20 cellular contexts compared by ENCODE assay signal in the genomic region with DNA sequence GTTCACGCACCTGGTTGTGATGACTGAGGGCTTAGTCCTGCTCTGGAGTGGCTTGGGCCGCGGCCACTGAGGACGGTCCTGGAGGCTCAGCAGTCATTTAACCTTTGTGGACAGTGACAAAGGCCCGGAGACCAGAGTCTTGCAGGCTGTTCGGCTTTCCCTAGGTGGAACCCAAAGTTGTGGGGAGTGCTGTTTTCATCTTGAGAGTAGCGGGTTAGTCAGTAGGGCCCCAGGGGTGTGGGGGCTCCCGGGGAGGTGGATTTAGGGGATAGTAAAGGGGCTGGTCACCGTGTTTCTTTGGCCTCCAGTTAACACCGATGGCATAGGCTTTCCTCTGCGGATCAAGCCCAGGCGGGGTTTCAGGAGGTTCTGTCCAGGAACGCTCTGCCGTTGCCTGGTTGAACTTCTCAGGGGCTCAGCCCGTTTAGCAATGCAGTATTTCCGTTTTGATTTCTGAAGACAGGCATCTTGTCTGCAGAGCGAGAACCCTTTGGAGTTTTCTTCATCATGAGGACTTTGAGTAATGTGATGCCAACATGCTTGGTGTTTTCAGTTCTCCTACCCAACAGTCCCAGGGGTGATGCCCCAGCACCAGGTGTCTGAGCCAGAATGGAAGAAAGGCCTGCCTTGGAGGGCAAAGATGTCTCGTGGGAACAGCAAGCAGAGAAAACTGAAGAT. TPM values are rescaled to one million over a fixed set of nuclear protein-coding genes. Genes with fewer than 3 reads are reported as not detected.
DNase-seq lines count a peak whose midpoint lies in the region; ATAC-seq and TF ChIP-seq lines count a peak whose summit lies in the region.
"Had no signal": no experiment of that assay in that cellular context is flagged by ENCODE, and none has a peak within 500 bp of the region (broad histone marks: within the 10 kb centered on the region; RNA-seq: fewer than 3 reads in every experiment).

No MANE protein-coding gene starts in this region.

- TF ChIP-seq POLR2A in lower leg skin (IDR thresholded peaks at IDR 0.05), result no peak

- intact Hi-C loops in left cardiac atrium (cut with DNase I), result no loop called here
- intact Hi-C loops in lower leg skin (cut with DNase I; ENCODE audit: low total_unique reads), result loop anchor here (5.0 kb wide), 1 partner anchor 797 kb away; no protein-coding TSS in a partner anchor

- H3K4me3 ChIP-seq in right atrium auricular region (no peak overlapping the region), lower leg skin (ENCODE audit: low read depth, poor library complexity, severe bottlenecking) (no peak overlapping the region)
- H3K4me3 ChIP-seq: GM23338 had no signal

- H3K27ac ChIP-seq in right atrium auricular region (no peak overlapping the region), VCaP (peak overlapping the region; percentile 59)
- H3K27ac ChIP-seq: HL-60 had no signal

- TF ChIP-seq CTCF in right atrium auricular region (IDR thresholded peaks at IDR 0.05) (no peak), VCaP (conservative IDR thresholded peaks at IDR 0.05) (no peak), lower leg skin (IDR thresholded peaks at IDR 0.05) (no peak)

- no peak for ATAC-seq in left cardiac atrium
- no peak for ATAC-seq in GM18868 (IDR thresholded peaks at IDR 0.05; ENCODE audit: unreplicated experiment)
- ATAC-seq: CD8-positive, alpha-beta T cell; GM23338; PC-3 had no signal

- no peaks in the 10 kb centered on the region for H3K4me1 ChIP-seq in right atrium auricular region

- no peaks in the 10 kb centered on the region for H3K36me3 ChIP-seq in right atrium auricular region

- H3K9me3 ChIP-seq in right atrium auricular region, result peaks cover 0 to 11% of the 10 kb centered on the region in 2 donors

- DNase-seq in right atrium auricular region (ENCODE audit: low spot score), result peak; percentile 51
- DNase-seq in left cardiac atrium, result no peak
- DNase-seq in islet precursor cell, result peak; percentile 43
- DNase-seq in lower leg skin (ENCODE audit: low spot score in 2 of 2), result no peak
- no peak for DNase-seq in stimulated activated CD4-positive, alpha-beta T cell treated with anti-CD3 and anti-CD28 coated beads, Interleukin-12 subunit alpha, Interleukin-12 subunit beta, amount 100 ng/mL, for 4 hours
- DNase-seq: AML-193; CD8-positive, alpha-beta T cell; DMS 273 treated with DMSO at 0.1 percent for 48 hours; KG1; NCI-H1048; NCI-H2107; NCI-H446; NCI-H748 treated with DMSO at 0.1 percent for 48 hours; PC-3 had no signal

- H3K27me3 ChIP-seq in right atrium auricular region, result no peaks in the 10 kb centered on the region

- 93% methylated on average over 18 of the region's 18 CpGs for WGBS in lower leg skin, 2 donors

RNA-seq across cellular contexts. Expression of a gene that starts 31.8 kb away (rescaled TPM):
- total RNA-seq in right atrium auricular region (under 1 TPM; 0.19 to 0.47 TPM), left cardiac atrium (under 1 TPM; 0.31 to 0.47 TPM), lower leg skin (under 1 TPM; 0.20 to 0.30 (median 0.24) TPM)
- total RNA-seq: Daoy, GM23338, M059J, PC-3 had no signal

Comparison
In these comparisons a context has a peak if more than half of its experiments do, and no peak if none do; other contexts are left out.
1. DNase-seq: peak in right atrium auricular region (single experiment) and islet precursor cell (single experiment); none in left cardiac atrium (single experiment), lower leg skin (0 of 2) and stimulated activated CD4-positive, alpha-beta T cell treated with anti-CD3 and anti-CD28 coated beads, Interleukin-12 subunit alpha, Interleukin-12 subunit beta, amount 100 ng/mL, for 4 hours (single experiment).